22 cellular contexts compared by ENCODE assay signal in genomic region chr17:82880620-82881019, GRCh38. TPM values are rescaled to one million over a fixed set of nuclear protein-coding genes. Genes with fewer than 3 reads are reported as not detected.
DNase-seq lines count a peak whose midpoint lies in the region; ATAC-seq and TF ChIP-seq lines count a peak whose summit lies in the region.
"Had no signal": no experiment of that assay in that cellular context is flagged by ENCODE, and none has a peak within 500 bp of the region (broad histone marks: within the 10 kb centered on the region; RNA-seq: fewer than 3 reads in every experiment).

No MANE protein-coding gene starts in this region.

- ATAC-seq in T-helper 17 cell (no peak), lower lobe of right lung (no peak)
- no peak for ATAC-seq in stimulated activated effector memory CD8-positive, alpha-beta T cell treated with anti-CD3 and anti-CD28 coated beads, Interleukin-12 subunit alpha, Interleukin-12 subunit beta, amount 100 ng/mL, for 72 hours
- ATAC-seq: PC-3, right lobe of liver had no signal

- H3K4me1 ChIP-seq in lower lobe of right lung, result peaks cover 85% of the 10 kb centered on the region

- H3K36me3 ChIP-seq in lower lobe of right lung, result no peaks in the 10 kb centered on the region
- H3K36me3 ChIP-seq: BE2C, right lobe of liver had no signal

- H3K4me3 Mint-ChIP-seq in T-helper 1 cell treated with Interleukin-12 subunit alpha and Interleukin-12 subunit beta and Interleukin-4 antibody, amounts not matched to agents 30 μg/mL and 1 μg/mL, for 36 hours, result no peak overlapping the region
- peak overlapping the region; percentile 25 for H3K4me3 Mint-ChIP-seq in T-helper 17 cell
- H3K4me3 Mint-ChIP-seq in stimulated activated effector memory CD8-positive, alpha-beta T cell treated with anti-CD3 and anti-CD28 coated beads, Interleukin-12 subunit alpha, Interleukin-12 subunit beta, amount 100 ng/mL, for 72 hours, result no peak overlapping the region

- peaks cover 75% of the 10 kb centered on the region for H3K4me1 Mint-ChIP-seq in T-helper 1 cell treated with Interleukin-12 subunit alpha and Interleukin-12 subunit beta and Interleukin-4 antibody, amounts not matched to agents 30 μg/mL and 1 μg/mL, for 36 hours (ENCODE audit: low read depth)
- peaks cover 53% of the 10 kb centered on the region for H3K4me1 Mint-ChIP-seq in T-helper 17 cell
- H3K4me1 Mint-ChIP-seq in stimulated activated effector memory CD8-positive, alpha-beta T cell treated with anti-CD3 and anti-CD28 coated beads, Interleukin-12 subunit alpha, Interleukin-12 subunit beta, amount 100 ng/mL, for 72 hours, result peaks cover 85% of the 10 kb centered on the region

- H3K9me3 ChIP-seq in T-helper 17 cell (ENCODE audit: control insufficient read depth, low read length, poor library complexity, severe bottlenecking) (no peaks in the 10 kb centered on the region), lower lobe of right lung (no peaks in the 10 kb centered on the region)
- H3K9me3 ChIP-seq: BE2C, right lobe of liver, SJSA1 had no signal

- no peak overlapping the region for H3K4me3 ChIP-seq in lower lobe of right lung
- H3K4me3 ChIP-seq: right lobe of liver, SJSA1 had no signal

- peaks cover 36% of the 10 kb centered on the region for H3K36me3 Mint-ChIP-seq in T-helper 1 cell treated with Interleukin-12 subunit alpha and Interleukin-12 subunit beta and Interleukin-4 antibody, amounts not matched to agents 30 μg/mL and 1 μg/mL, for 36 hours (ENCODE audit: low read depth)
- peaks cover 6% of the 10 kb centered on the region for H3K36me3 Mint-ChIP-seq in T-helper 17 cell (ENCODE audit: low read depth)
- peaks cover 28% of the 10 kb centered on the region for H3K36me3 Mint-ChIP-seq in stimulated activated effector memory CD8-positive, alpha-beta T cell treated with anti-CD3 and anti-CD28 coated beads, Interleukin-12 subunit alpha, Interleukin-12 subunit beta, amount 100 ng/mL, for 72 hours

- H3K27me3 ChIP-seq in lower lobe of right lung (ENCODE audit: low read depth), result no peaks in the 10 kb centered on the region
- H3K27me3 ChIP-seq: BE2C, right lobe of liver, SJSA1 had no signal

- no peaks in the 10 kb centered on the region for H3K9me3 Mint-ChIP-seq in T-helper 1 cell treated with Interleukin-12 subunit alpha and Interleukin-12 subunit beta and Interleukin-4 antibody, amounts not matched to agents 30 μg/mL and 1 μg/mL, for 36 hours
- no peaks in the 10 kb centered on the region for H3K9me3 Mint-ChIP-seq in stimulated activated effector memory CD8-positive, alpha-beta T cell treated with anti-CD3 and anti-CD28 coated beads, Interleukin-12 subunit alpha, Interleukin-12 subunit beta, amount 100 ng/mL, for 72 hours

- H3K27ac ChIP-seq in lower lobe of right lung, result peak overlapping the region; percentile 20
- H3K27ac ChIP-seq in substantia nigra (ENCODE audit: low read depth, low read length, poor library complexity, severe bottlenecking), result no peak overlapping the region
- H3K27ac ChIP-seq: 22Rv1, right lobe of liver, SJSA1 had no signal

- DNase-seq in T-helper 1 cell, result no peak
- no peak for DNase-seq in T-helper 17 cell
- peak; percentile 43 for DNase-seq in lower lobe of right lung
- DNase-seq in stimulated activated effector memory CD8-positive, alpha-beta T cell treated with anti-CD3 and anti-CD28 coated beads, Interleukin-12 subunit alpha, Interleukin-12 subunit beta, amount 100 ng/mL, for 72 hours (ENCODE audit: low spot score in 2 of 2), result no peak
- DNase-seq in substantia nigra (lab: John Stamatoyannopoulos, UW), result no peak
- no peak for DNase-seq in T-helper 9 cell
- no peak for DNase-seq in pons (ENCODE audit: low spot score)
- DNase-seq: activated CD4-positive, alpha-beta T cell treated with anti-CD3 and anti-CD28 coated beads for 4 hours; activated CD8-positive, alpha-beta memory T cell treated with anti-CD3 and anti-CD28 coated beads, Interleukin-2, amount 50 U/mL, for 48 hours; activated naive CD4-positive, alpha-beta T cell treated with Interleukin-2 at 50 U/mL for 16 hours; BE2C; DMS53; Kasumi-1; kidney glomerular epithelial cell; NCI-H1105 treated with DMSO at 0.1 percent for 48 hours; PC-3; stimulated activated CD4-positive, alpha-beta T cell treated with anti-CD3 and anti-CD28 coated beads, Interleukin-2, amount 100 ng/mL, for 24 hours had no signal

- intact Hi-C loops in lower lobe of right lung (cut with DNase I), result no loop called here

- TF ChIP-seq CTCF in lower lobe of right lung (IDR thresholded peaks at IDR 0.05), result no peak

- H3K27me3 Mint-ChIP-seq in T-helper 1 cell treated with Interleukin-12 subunit alpha and Interleukin-12 subunit beta and Interleukin-4 antibody, amounts not matched to agents 30 μg/mL and 1 μg/mL, for 36 hours (ENCODE audit: low read depth), result no peaks in the 10 kb centered on the region
- no peaks in the 10 kb centered on the region for H3K27me3 Mint-ChIP-seq in T-helper 17 cell

- H3K27ac Mint-ChIP-seq in T-helper 1 cell treated with Interleukin-12 subunit alpha and Interleukin-12 subunit beta and Interleukin-4 antibody, amounts not matched to agents 30 μg/mL and 1 μg/mL, for 36 hours, result peak overlapping the region; percentile 27
- peak overlapping the region; percentile 96 for H3K27ac Mint-ChIP-seq in T-helper 17 cell
- peak overlapping the region; percentile 48 for H3K27ac Mint-ChIP-seq in stimulated activated effector memory CD8-positive, alpha-beta T cell treated with anti-CD3 and anti-CD28 coated beads, Interleukin-12 subunit alpha, Interleukin-12 subunit beta, amount 100 ng/mL, for 72 hours

RNA-seq across cellular contexts. Expression of gene ZNF750, which starts 40.8 kb away (rescaled TPM):
- total RNA-seq in T-helper 17 cell, result not detected
- 4.7 TPM for total RNA-seq in lower lobe of right lung
- total RNA-seq: fibroblast of villous mesenchyme, PC-3, right lobe of liver, SJSA1 had no signal

Comparison
In these comparisons a context has a peak if more than half of its experiments do, and no peak if none do; other contexts are left out.
1. H3K27ac Mint-ChIP-seq: peak in every context shown above with its lines; median percentile 96 in T-helper 17 cell; 48 in stimulated activated effector memory CD8-positive, alpha-beta T cell treated with anti-CD3 and anti-CD28 coated beads, Interleukin-12 subunit alpha, Interleukin-12 subunit beta, amount 100 ng/mL, for 72 hours; 27 in T-helper 1 cell treated with Interleukin-12 subunit alpha and Interleukin-12 subunit beta and Interleukin-4 antibody, amounts not matched to agents 30 μg/mL and 1 μg/mL, for 36 hours.